ENCODE assay signal across 18 cellular contexts in the genomic region with DNA sequence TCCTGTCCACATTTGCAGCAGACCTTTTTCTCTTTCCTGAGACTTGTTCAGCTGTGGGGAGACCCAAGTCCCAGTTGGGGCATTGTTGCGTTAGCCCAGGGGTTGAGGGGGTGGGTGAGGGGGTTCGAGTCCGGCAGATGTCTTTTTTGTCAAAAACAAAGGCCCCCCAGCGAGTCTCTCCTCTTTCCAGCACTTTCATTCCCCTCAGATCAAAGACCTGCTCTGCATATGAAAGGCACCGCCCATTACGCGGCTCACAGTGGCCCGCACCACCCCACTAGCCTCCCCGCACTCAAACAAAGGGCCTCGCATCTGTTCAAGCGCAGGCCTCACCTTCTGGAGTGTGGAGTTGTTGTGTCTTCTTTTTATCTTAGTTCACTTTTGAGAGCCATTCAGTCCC. TPM values are rescaled to one million over a fixed set of nuclear protein-coding genes. Genes with fewer than 3 reads are reported as not detected.
DNase-seq lines count a peak whose midpoint lies in the region; ATAC-seq and TF ChIP-seq lines count a peak whose summit lies in the region.
"Had no signal": no experiment of that assay in that cellular context is flagged by ENCODE, and none has a peak within 500 bp of the region (broad histone marks: within the 10 kb centered on the region; RNA-seq: fewer than 3 reads in every experiment).

No MANE protein-coding gene starts in this region.

- POLR2A ChIA-PET in activated CD8-positive, alpha-beta T cell treated with anti-CD3 and anti-CD28 coated beads, Interleukin-2, amount 10 ng/mL, durations not matched to agents 7 days and 5 days (lab: Charles Lee): interaction anchor here (0.7 to 3.5 kb wide), 3 partner anchors 9 to 25 kb away, joined by 3 to 13 read pairs (median 4); a partner anchor contains a TSS

- H3K27me3 ChIP-seq in thymus (ENCODE audit: control insufficient read depth, insufficient read depth): no peaks in the 10 kb centered on the region
- H3K27me3 ChIP-seq in BE2C: no peaks in the 10 kb centered on the region; the same call in 1 of the 2 replicates
- peaks cover 0 to 11% (median 0%) of the 10 kb centered on the region in 7 donors for H3K27me3 ChIP-seq in heart right ventricle
- H3K27me3 ChIP-seq: body of pancreas, sigmoid colon had no signal

- intact Hi-C loops in heart right ventricle (cut with DNase I): no loop called here

- H3K4me3 ChIP-seq in thymus (ENCODE audit: low read length): no peak overlapping the region
- H3K4me3 ChIP-seq in BE2C (ENCODE audit: low read depth, low read length): no peak overlapping the region
- H3K4me3 ChIP-seq in heart right ventricle: no peak overlapping the region
- H3K4me3 ChIP-seq: body of pancreas, sigmoid colon, thoracic aorta had no signal

- 87% methylated on average over 11 of the region's 11 CpGs for WGBS in thymus
- 28 to 30% methylated on average over 11 of the region's 11 CpGs for WGBS in heart right ventricle, 2 donors

- peak overlapping the region; percentile 51 for H3K4me3 Mint-ChIP-seq in activated CD8-positive, alpha-beta T cell treated with anti-CD3 and anti-CD28 coated beads, Interleukin-2, amount 10 ng/mL, durations not matched to agents 7 days and 5 days
- H3K4me3 Mint-ChIP-seq in effector memory CD8-positive, alpha-beta T cell: peak overlapping the region; percentile 8 to 43

- CTCF ChIA-PET in activated CD8-positive, alpha-beta T cell treated with anti-CD3 and anti-CD28 coated beads, Interleukin-2, amount 10 ng/mL, durations not matched to agents 7 days and 5 days (lab: Charles Lee): interaction anchor here (1.6 to 4.6 kb wide), 3 partner anchors 9 to 115 kb away, joined by 4 to 28 read pairs (median 26); no protein-coding TSS in a partner anchor

- ATAC-seq in activated CD8-positive, alpha-beta T cell treated with anti-CD3 and anti-CD28 coated beads, Interleukin-2, amount 10 ng/mL, durations not matched to agents 7 days and 5 days: peak; percentile 42
- no peak for ATAC-seq in effector memory CD8-positive, alpha-beta T cell (replicated peaks)
- ATAC-seq in GM19328 (IDR thresholded peaks at IDR 0.05; ENCODE audit: unreplicated experiment) (no peak), heart right ventricle (no peak)
- ATAC-seq: body of pancreas, left colon had no signal

- H3K36me3 ChIP-seq in thymus (ENCODE audit: control insufficient read depth, insufficient read depth): no peaks in the 10 kb centered on the region
- no peaks in the 10 kb centered on the region for H3K36me3 ChIP-seq in BE2C
- no peaks in the 10 kb centered on the region for H3K36me3 ChIP-seq in heart right ventricle
- H3K36me3 ChIP-seq: sigmoid colon, thoracic aorta, WERI-Rb-1 had no signal

- H3K27ac ChIP-seq in thymus (ENCODE audit: low read depth) (peak overlapping the region; percentile 50), heart right ventricle (no peak overlapping the region)
- H3K27ac ChIP-seq: body of pancreas, sigmoid colon, thoracic aorta, WERI-Rb-1 had no signal

- peak overlapping the region; percentile 87 for H3K27ac Mint-ChIP-seq in activated CD8-positive, alpha-beta T cell treated with anti-CD3 and anti-CD28 coated beads, Interleukin-2, amount 10 ng/mL, durations not matched to agents 7 days and 5 days
- H3K27ac Mint-ChIP-seq in effector memory CD8-positive, alpha-beta T cell: peak overlapping the region in 1 of 2 donors; percentile 53

- peak; percentile 32 for DNase-seq in stimulated activated CD4-positive, alpha-beta T cell treated with anti-CD3 and anti-CD28 coated beads, Interleukin-15, amount 100 ng/mL, for 24 hours
- no peak for DNase-seq in stimulated activated CD4-positive, alpha-beta T cell treated with anti-CD3 and anti-CD28 coated beads, Interleukin-12 subunit alpha, Interleukin-12 subunit beta, amount 100 ng/mL, for 4 hours
- DNase-seq in activated CD8-positive, alpha-beta T cell treated with anti-CD3 and anti-CD28 coated beads, Interleukin-2, amount 10 ng/mL, durations not matched to agents 7 days and 5 days: no peak
- no peak for DNase-seq in effector memory CD8-positive, alpha-beta T cell
- DNase-seq in BE2C: no peak
- DNase-seq in heart right ventricle: no peak
- DNase-seq: body of pancreas, GDM1, left colon, midbrain, NCI-H1417, NCI-H2171 treated with DMSO at 0.1 percent for 48 hours, occipital lobe, sigmoid colon, WERI-Rb-1 had no signal

- peaks cover 4% of the 10 kb centered on the region for H3K4me1 ChIP-seq in thymus (ENCODE audit: control insufficient read depth, insufficient read depth, low read length)
- no peaks in the 10 kb centered on the region for H3K4me1 ChIP-seq in BE2C
- peaks cover 0 to 18% (median 0%) of the 10 kb centered on the region in 9 donors for H3K4me1 ChIP-seq in heart right ventricle
- H3K4me1 ChIP-seq: body of pancreas, sigmoid colon had no signal

- no peaks in the 10 kb centered on the region for H3K9me3 ChIP-seq in thymus (ENCODE audit: control insufficient read depth)
- H3K9me3 ChIP-seq in BE2C: no peaks in the 10 kb centered on the region
- peaks cover 0 to 14% (median 0%) of the 10 kb centered on the region in 11 donors for H3K9me3 ChIP-seq in heart right ventricle
- H3K9me3 ChIP-seq: body of pancreas, sigmoid colon, thoracic aorta had no signal

- peaks cover 80% of the 10 kb centered on the region for H3K36me3 Mint-ChIP-seq in activated CD8-positive, alpha-beta T cell treated with anti-CD3 and anti-CD28 coated beads, Interleukin-2, amount 10 ng/mL, durations not matched to agents 7 days and 5 days (ENCODE audit: low read depth)
- H3K36me3 Mint-ChIP-seq in effector memory CD8-positive, alpha-beta T cell (ENCODE audit: insufficient read depth): no peaks in the 10 kb centered on the region

- peaks cover 93% of the 10 kb centered on the region for H3K4me1 Mint-ChIP-seq in activated CD8-positive, alpha-beta T cell treated with anti-CD3 and anti-CD28 coated beads, Interleukin-2, amount 10 ng/mL, durations not matched to agents 7 days and 5 days (ENCODE audit: low read depth)
- H3K4me1 Mint-ChIP-seq in effector memory CD8-positive, alpha-beta T cell (ENCODE audit: low read depth in 2 of 2): peaks cover 63 to 78% of the 10 kb centered on the region in 2 donors

- TF ChIP-seq CTCF in BE2C (IDR thresholded peaks at IDR 0.05; ENCODE audit: low read depth, low read length) (no peak), heart right ventricle (IDR thresholded peaks at IDR 0.05) (no peak)

- H3K9me3 Mint-ChIP-seq in activated CD8-positive, alpha-beta T cell treated with anti-CD3 and anti-CD28 coated beads, Interleukin-2, amount 10 ng/mL, durations not matched to agents 7 days and 5 days (ENCODE audit: insufficient read depth): peaks cover 10% of the 10 kb centered on the region
- H3K9me3 Mint-ChIP-seq in effector memory CD8-positive, alpha-beta T cell: peaks cover 0 to 19% of the 10 kb centered on the region in 2 donors

- no peaks in the 10 kb centered on the region for H3K27me3 Mint-ChIP-seq in activated CD8-positive, alpha-beta T cell treated with anti-CD3 and anti-CD28 coated beads, Interleukin-2, amount 10 ng/mL, durations not matched to agents 7 days and 5 days (ENCODE audit: low read depth)
- H3K27me3 Mint-ChIP-seq in effector memory CD8-positive, alpha-beta T cell: no peaks in the 10 kb centered on the region

RNA-seq across cellular contexts. Expression of a gene that starts 25.2 kb away (rescaled TPM):
- total RNA-seq in activated CD8-positive, alpha-beta T cell treated with anti-CD3 and anti-CD28 coated beads, Interleukin-2, amount 10 ng/mL, durations not matched to agents 7 days and 5 days: 10 to 100 TPM; 71.9 to 73.2 TPM
- polyA plus RNA-seq in thymus: 13.8 TPM
- not detected for polyA plus RNA-seq in BE2C (2012; ENCODE audit: insufficient read depth, insufficient read length, low read depth)
- total RNA-seq in heart right ventricle: 1 to 10 TPM in 3 of 10 donors, under 1 TPM in 7; 0.34 to 2.0 (median 0.55) TPM
- polyA plus RNA-seq in heart right ventricle: 1 to 10 TPM in 1 of 2 donors, under 1 TPM in 1; 0.97 to 1.5 TPM

RNA-seq across cellular contexts. Expression of a gene that starts 49.7 kb away (rescaled TPM):
- total RNA-seq in activated CD8-positive, alpha-beta T cell treated with anti-CD3 and anti-CD28 coated beads, Interleukin-2, amount 10 ng/mL, durations not matched to agents 7 days and 5 days: 1,000 to 10,000 TPM; 4,520 to 4,885 TPM
- 5,628 TPM for polyA plus RNA-seq in thymus
- 925 TPM for polyA plus RNA-seq in BE2C (2012; ENCODE audit: insufficient read depth, insufficient read length, low read depth)
- 1,000 to 10,000 TPM in 2 of 10 donors, 100 to 1,000 TPM in 8; 217 to 1,060 (median 297) TPM for total RNA-seq in heart right ventricle
- 1,000 to 10,000 TPM; 1,049 to 2,308 TPM for polyA plus RNA-seq in heart right ventricle

Comparison
In these comparisons a context has a peak if more than half of its experiments do, and no peak if none do; other contexts are left out.
1. RNA of a gene that starts 25.2 kb away (total RNA-seq): 71.9 to 73.2 TPM in activated CD8-positive, alpha-beta T cell treated with anti-CD3 and anti-CD28 coated beads, Interleukin-2, amount 10 ng/mL, durations not matched to agents 7 days and 5 days; 0.34 to 2.0 TPM in heart right ventricle; every median in the first group is over 10 times any median in the second.
2. RNA of a gene that starts 49.7 kb away (total RNA-seq): 4,520 to 4,885 TPM in activated CD8-positive, alpha-beta T cell treated with anti-CD3 and anti-CD28 coated beads, Interleukin-2, amount 10 ng/mL, durations not matched to agents 7 days and 5 days; 217 to 1,060 TPM in heart right ventricle; every median in the first group is over 4 times any median in the second.